In the genomic region with DNA sequence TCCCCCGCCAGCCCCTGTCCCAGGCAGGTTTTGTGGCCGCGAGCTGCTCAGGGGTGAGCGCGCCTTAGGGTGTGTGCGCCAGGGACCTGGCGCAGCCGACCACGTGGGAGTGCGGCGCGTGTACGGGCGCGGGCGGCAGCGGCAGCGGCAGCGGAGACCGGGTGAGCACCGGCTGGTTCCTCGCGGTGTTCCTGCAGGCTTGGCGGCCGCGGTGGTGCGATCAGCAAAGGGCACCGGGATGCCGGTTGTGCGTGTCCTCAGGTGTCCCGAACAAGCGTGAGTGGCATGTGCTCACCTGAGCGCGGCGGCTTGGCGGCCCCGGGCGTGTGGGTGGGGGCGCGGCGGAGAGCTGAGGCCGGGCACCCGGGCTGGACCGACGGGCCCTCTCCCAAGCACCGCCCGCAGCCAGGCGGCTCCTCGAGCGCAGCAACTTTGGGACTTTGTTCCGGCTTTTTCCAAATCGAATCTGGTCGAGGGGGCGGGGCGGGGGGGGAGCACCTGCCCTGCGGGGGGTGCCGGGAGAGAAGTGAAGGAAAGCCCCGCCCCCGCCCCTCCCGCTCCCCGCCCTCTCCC, we compare ENCODE assay signal across 1 cellular context.
TF ChIP-seq lines count a peak whose summit lies in the region.

No MANE protein-coding gene starts in this region.

TF ChIP-seq in H1, 55 proteins besides CTCF, POLR2A, EP300 and RAD21:
- TF ChIP-seq, protein P1, sequence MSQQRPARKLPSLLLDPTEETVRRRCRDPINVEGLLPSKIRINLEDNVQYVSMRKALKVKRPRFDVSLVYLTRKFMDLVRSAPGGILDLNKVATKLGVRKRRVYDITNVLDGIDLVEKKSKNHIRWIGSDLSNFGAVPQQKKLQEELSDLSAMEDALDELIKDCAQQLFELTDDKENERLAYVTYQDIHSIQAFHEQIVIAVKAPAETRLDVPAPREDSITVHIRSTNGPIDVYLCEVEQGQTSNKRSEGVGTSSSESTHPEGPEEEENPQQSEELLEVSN (IDR thresholded peaks at IDR 0.05): peak; percentile 83
- TF ChIP-seq TAF1 (IDR thresholded peaks at IDR 0.05; ENCODE audit: low read depth, low read length) (peak; percentile 27; the same call in 1 of the 2 replicates), POLR2AphosphoS5 (IDR thresholded peaks at IDR 0.05; ENCODE audit: low read depth, low read length) (0 out of 2 replicates have a peak, but pooled peaks have one; percentile 15), PHF8 (conservative IDR thresholded peaks at IDR 0.05; ENCODE audit: low read depth, low read length) (peak; percentile 26; the same call in 1 of the 2 replicates), KDM4A (IDR thresholded peaks at IDR 0.05; ENCODE audit: low read depth, low read length, severe bottlenecking) (peak; percentile 52), TEAD4 (IDR thresholded peaks at IDR 0.05; ENCODE audit: low read depth, low read length) (no peak), POU5F1 (IDR thresholded peaks at IDR 0.05; ENCODE audit: low read depth, low read length) (no peak), EZH2 (IDR thresholded peaks at IDR 0.05; ENCODE audit: low read depth, low read length, severe bottlenecking) (peak; percentile 40)
- TF ChIP-seq, protein P2, sequence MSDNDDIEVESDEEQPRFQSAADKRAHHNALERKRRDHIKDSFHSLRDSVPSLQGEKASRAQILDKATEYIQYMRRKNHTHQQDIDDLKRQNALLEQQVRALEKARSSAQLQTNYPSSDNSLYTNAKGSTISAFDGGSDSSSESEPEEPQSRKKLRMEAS (IDR thresholded peaks at IDR 0.05): peak; percentile 95
TF ChIP-seq in H1: peak in this region for 7.
